Comparison of ENCODE assay signal across 7 cellular contexts in genomic region chr1:120665250-120665577, GRCh38. TPM values are rescaled to one million over a fixed set of nuclear protein-coding genes. Genes with fewer than 3 reads are reported as not detected.
A peak's percentile ranks its signal among the peaks of the same experiment; 100 is the strongest.
DNase-seq lines count a peak whose midpoint lies in the region; ATAC-seq and TF ChIP-seq lines count a peak whose summit lies in the region.
"Not testable (repeated sequence)": the region's sequence is repeated elsewhere in the genome, so short reads cannot be mapped to it uniquely, and the experiment has no call there.

No MANE protein-coding gene starts in this region.

- not testable (repeated sequence) for H3K9me3 Mint-ChIP-seq in activated naive CD8-positive, alpha-beta T cell treated with anti-CD3 and anti-CD28 coated beads, Interleukin-2, amount 50 U/mL, for 24 hours; naive B cell

- H3K36me3 ChIP-seq in skeletal muscle satellite cell (ENCODE audit: insufficient read depth, low read length) = not testable (repeated sequence)

- H3K36me3 Mint-ChIP-seq in activated naive CD8-positive, alpha-beta T cell treated with anti-CD3 and anti-CD28 coated beads, Interleukin-2, amount 50 U/mL, for 24 hours (ENCODE audit: low read depth); naive B cell: not testable (repeated sequence)

- ATAC-seq in GM18909 (IDR thresholded peaks at IDR 0.05; ENCODE audit: poor library complexity, unreplicated experiment) (peak; percentile 40), HG02973 (IDR thresholded peaks at IDR 0.05; ENCODE audit: unreplicated experiment) (peak; percentile 74), naive B cell (ENCODE audit: low read depth in 2 of 2) (peak; percentile 97 to 99)
- peak; percentile 95 for ATAC-seq in activated naive CD8-positive, alpha-beta T cell treated with anti-CD3 and anti-CD28 coated beads, Interleukin-2, amount 50 U/mL, for 24 hours

- not testable (repeated sequence) for H3K4me2 ChIP-seq in skeletal muscle satellite cell (ENCODE audit: low read length)

- not testable (repeated sequence) for H3K9ac ChIP-seq in skeletal muscle satellite cell (ENCODE audit: low read depth, low read length)

- DNase-seq in activated CD4-positive, alpha-beta T cell treated with anti-CD3 and anti-CD28 coated beads, Interleukin-2, amount 50 U/mL, for 1 hour = peak; percentile 2
- peak; percentile 12 for DNase-seq in activated naive CD8-positive, alpha-beta T cell treated with anti-CD3 and anti-CD28 coated beads, Interleukin-2, amount 50 U/mL, for 24 hours
- DNase-seq in foreskin fibroblast, naive B cell: not testable (repeated sequence)

- not testable (repeated sequence) for H3K4me1 Mint-ChIP-seq in activated naive CD8-positive, alpha-beta T cell treated with anti-CD3 and anti-CD28 coated beads, Interleukin-2, amount 50 U/mL, for 24 hours; naive B cell

- H3K27me3 ChIP-seq in skeletal muscle satellite cell (ENCODE audit: control insufficient read depth, insufficient read depth, low read length) = not testable (repeated sequence)

- not testable (repeated sequence) for H3K27ac Mint-ChIP-seq in activated naive CD8-positive, alpha-beta T cell treated with anti-CD3 and anti-CD28 coated beads, Interleukin-2, amount 50 U/mL, for 24 hours
- H3K27ac Mint-ChIP-seq in naive B cell = peak overlapping the region in 3 of 6 donors; percentile 57 to 81 (median 81)

- H3K4me3 ChIP-seq in foreskin fibroblast (ENCODE audit: low read depth in 1 of 2, low read length in 2 of 2) (peak overlapping the region; percentile 25 to 36), skeletal muscle satellite cell (ENCODE audit: low read length) (peak overlapping the region; percentile 52)

- H3K9me3 ChIP-seq in skeletal muscle satellite cell (replicated peaks; ENCODE audit: low read length) = not testable (repeated sequence)

- not testable (repeated sequence) for H3K4me1 ChIP-seq in skeletal muscle satellite cell (ENCODE audit: control insufficient read depth, insufficient read depth, low read length)

- peak overlapping the region; percentile 77 for H3K4me3 Mint-ChIP-seq in activated naive CD8-positive, alpha-beta T cell treated with anti-CD3 and anti-CD28 coated beads, Interleukin-2, amount 50 U/mL, for 24 hours
- peak overlapping the region in 7 of 8 donors; percentile 66 to 92 (median 89) for H3K4me3 Mint-ChIP-seq in naive B cell

- H3K27me3 Mint-ChIP-seq in activated naive CD8-positive, alpha-beta T cell treated with anti-CD3 and anti-CD28 coated beads, Interleukin-2, amount 50 U/mL, for 24 hours; naive B cell: not testable (repeated sequence)

- not testable (repeated sequence) for TF ChIP-seq CTCF in foreskin fibroblast (IDR thresholded peaks at IDR 0.05; ENCODE audit: low read depth, low read length)

RNA-seq across cellular contexts. Expression of gene NBPF26, which starts 58.5 kb away (rescaled TPM):
- polyA plus RNA-seq in naive B cell (ENCODE audit: low read depth in 6 of 6) = 10 to 100 TPM in 1 of 6 donors, 1 to 10 TPM in 5; 3.8 to 16.3 (median 5.6) TPM
- 25.8 and 27.1 TPM in 2 replicates for total RNA-seq in skeletal muscle satellite cell (2012; rRNA removed)

Comparison
In these comparisons a context has a peak if more than half of its experiments do, and no peak if none do; other contexts are left out.
1. ATAC-seq: peak in every context shown above with its lines; median percentile 98 in naive B cell; 95 in activated naive CD8-positive, alpha-beta T cell treated with anti-CD3 and anti-CD28 coated beads, Interleukin-2, amount 50 U/mL, for 24 hours; 74 in HG02973; 40 in GM18909.